8 cellular contexts compared by ENCODE assay signal in genomic region chr1:185733818-185734709, GRCh38. TPM values are rescaled to one million over a fixed set of nuclear protein-coding genes. Genes with fewer than 3 reads are reported as not detected.
DNase-seq lines count a peak whose midpoint lies in the region; ATAC-seq and TF ChIP-seq lines count a peak whose summit lies in the region.

Gene HMCN1 (plus strand): TSS chr1:185734391. CDS start chr1:185734780, 389 bp downstream.

- peaks cover 2% of the 10 kb centered on the region for H3K27me3 ChIP-seq in fibroblast of lung (ENCODE audit: control insufficient read depth, insufficient read depth, low read length)
- H3K27me3 ChIP-seq in tibial artery, result no peaks in the 10 kb centered on the region

- TF ChIP-seq CTCF in fibroblast of lung (conservative IDR thresholded peaks at IDR 0.05 in 1 of 2, IDR thresholded peaks at IDR 0.05 in 1 of 2; ENCODE audit: low read depth in 1 of 2, low read length in 2 of 2), result peak; percentile 46 to 48
- TF ChIP-seq CTCF in tibial artery (IDR thresholded peaks at IDR 0.05), result peak in 1 of 2 experiments; percentile 17

- no peaks in the 10 kb centered on the region for H3K4me1 ChIP-seq in fibroblast of lung (ENCODE audit: control insufficient read depth, extremely low read depth, insufficient read depth, low read length)
- H3K4me1 ChIP-seq in tibial artery, result peaks cover 0 to 14% (median 2%) of the 10 kb centered on the region in 4 donors

- H4K20me1 ChIP-seq in fibroblast of lung (ENCODE audit: control insufficient read depth, extremely low read depth, insufficient read depth, low read length), result no peaks in the 10 kb centered on the region

- no peaks in the 10 kb centered on the region for H3K79me2 ChIP-seq in fibroblast of lung (ENCODE audit: control insufficient read depth, insufficient read depth, low read length)

- ATAC-seq in HG02678 (IDR thresholded peaks at IDR 0.05; ENCODE audit: unreplicated experiment), result no peak

- peak within 1 kb of the TSS; percentile 94 for H3K4me2 ChIP-seq in fibroblast of lung (ENCODE audit: extremely low read depth, insufficient read depth, low read length)

- H2AFZ ChIP-seq in fibroblast of lung (ENCODE audit: low read length), result peak within 1 kb of the TSS; percentile 95

- H3K4me3 ChIP-seq in fibroblast of lung (replicated peaks in 1 of 4; ENCODE audit: control extremely low read depth in 1 of 4, insufficient read depth in 1 of 4, low read depth in 3 of 4, low read length in 4 of 4) (peak within 1 kb of the TSS; percentile 63 to 70 (median 67)), tibial artery (peak within 1 kb of the TSS; percentile 50 to 57)

- H3K36me3 ChIP-seq in fibroblast of lung (ENCODE audit: control insufficient read depth, insufficient read depth, low read length) (no peaks in the 10 kb centered on the region), tibial artery (no peaks in the 10 kb centered on the region)

- no peaks in the 10 kb centered on the region for H3K9me3 ChIP-seq in fibroblast of lung (ENCODE audit: control insufficient read depth, insufficient read depth, low read depth, low read length)
- peaks cover 0 to 5% (median 0%) of the 10 kb centered on the region in 3 donors for H3K9me3 ChIP-seq in tibial artery

- H3K9ac ChIP-seq in fibroblast of lung (ENCODE audit: insufficient read depth, low read length), result peak within 1 kb of the TSS; percentile 57

- intact Hi-C loops in tibial artery (cut with DNase I; ENCODE audit: low total_unique reads), result no loop called here

- H3K27ac ChIP-seq in fibroblast of lung (ENCODE audit: insufficient read depth, low read length) (peak within 1 kb of the TSS; percentile 51), tibial artery (peak within 1 kb of the TSS; percentile 73 to 75)

- peak; percentile 3 for DNase-seq in stimulated activated CD4-positive, alpha-beta T cell treated with anti-CD3 and anti-CD28 coated beads, Interleukin-12 subunit alpha, Interleukin-12 subunit beta, amount 100 ng/mL, for 4 hours
- no peak for DNase-seq in stimulated activated CD4-positive, alpha-beta T cell treated with anti-CD3 and anti-CD28 coated beads, Interleukin-1b, Interleukin-23, amount 100 ng/mL, for 48 hours
- peak; percentile 66 for DNase-seq in NCI-H2171 treated with DMSO at 0.1 percent for 48 hours (lab: John Stamatoyannopoulos, UW)
- DNase-seq in activated CD8-positive, alpha-beta memory T cell treated with anti-CD3 and anti-CD28 coated beads for 24 hours, result peak; percentile 58
- peak; percentile 53 to 72 for DNase-seq in fibroblast of lung (ENCODE audit: low read depth in 2 of 2)
- DNase-seq in mucosa of gallbladder (ENCODE audit: low spot score), result peak; percentile 46
- DNase-seq in tibial artery, result peak; percentile 79 to 89

RNA-seq across cellular contexts. Expression of gene HMCN1, which starts in this region (rescaled TPM):
- total RNA-seq in fibroblast of lung (6.8 and 12.3 TPM in 2 replicates), mucosa of gallbladder (3.7 TPM)
- polyA plus RNA-seq in fibroblast of lung, result 5.6 and 21.0 TPM in 2 replicates
- 2.2 and 9.3 TPM in 2 replicates for polyA plus RNA-seq in fibroblast of lung (2012)
- 21.0 and 37.0 TPM in 2 replicates for polyA minus RNA-seq in fibroblast of lung (ENCODE audit: low replicate concordance)
